In the genomic region with DNA sequence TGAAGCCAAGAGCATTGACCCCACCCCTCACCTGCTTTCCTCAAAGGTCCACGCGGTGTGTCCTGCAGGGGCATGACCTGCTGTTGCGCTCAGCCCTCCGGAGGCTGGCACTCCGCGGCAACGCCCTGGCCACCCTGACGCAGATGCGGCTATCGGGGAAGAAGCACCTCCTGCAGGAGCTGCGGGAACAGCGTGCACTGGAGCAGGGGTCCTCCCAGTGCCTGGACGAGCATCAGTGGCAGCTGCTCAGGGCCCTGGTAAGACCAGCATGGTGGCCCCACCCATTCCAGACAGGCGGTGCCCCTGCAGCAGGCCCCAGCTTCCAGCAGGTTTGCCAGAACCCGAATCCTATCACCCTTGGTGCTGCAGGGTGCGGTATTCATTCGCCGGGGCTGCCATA, we compare ENCODE assay signal across 24 cellular contexts.
"Had no signal": no experiment of that assay in that cellular context is flagged by ENCODE, and none has a peak within 500 bp of the region (broad histone marks: within the 10 kb centered on the region; RNA-seq: fewer than 3 reads in every experiment).

No MANE protein-coding gene starts in this region.

- H3K4me3 Mint-ChIP-seq: central memory CD8-positive, alpha-beta T cell; natural killer cell; stimulated activated naive B cell treated with anti-CD40 and anti-IgM and Interleukin-4, amounts not matched to agents 10 μg/mL and 1 μg/mL and 100 μg/mL, for 72 hours; stimulated activated naive CD8-positive, alpha-beta T cell treated with anti-CD3 and anti-CD28 coated beads, Interleukin-15, Interleukin-2, amounts not matched to agents 100 ng/mL and 50 ng/mL, for 24 hours had no signal

- H3K9me3 Mint-ChIP-seq: central memory CD8-positive, alpha-beta T cell; natural killer cell had no signal

- H3K27me3 ChIP-seq: esophagus muscularis mucosa, heart right ventricle, neutrophil, pancreas, tibial nerve had no signal

- ATAC-seq: left colon; natural killer cell; pancreas; stimulated activated naive B cell treated with anti-CD40 and anti-IgM and Interleukin-4, amounts not matched to agents 10 μg/mL and 1 μg/mL and 100 μg/mL, for 72 hours had no signal

- H3K36me3 ChIP-seq: neutrophil had no signal

- DNase-seq: dermis blood vessel endothelial cell; effector memory CD4-positive, alpha-beta T cell; foreskin melanocyte; glutamatergic neuron; heart right ventricle; hippocampal formation; kidney glomerular epithelial cell; left ventricle myocardium inferior; lower lobe of right lung; natural killer cell; stimulated activated CD4-positive, alpha-beta T cell treated with anti-CD3 and anti-CD28 coated beads, Interleukin-15, amount 100 ng/mL, for 24 hours; stimulated activated CD4-positive, alpha-beta T cell treated with anti-CD3 and anti-CD28 coated beads, Interleukin-2, amount 100 ng/mL, for 48 hours; stimulated activated naive B cell treated with anti-CD40 and anti-IgM and Interleukin-4, amounts not matched to agents 10 μg/mL and 1 μg/mL and 100 μg/mL, for 72 hours had no signal

- H3K27ac ChIP-seq: coronary artery, esophagus muscularis mucosa, heart right ventricle, left ventricle myocardium inferior, lower lobe of right lung, neutrophil, pancreas, skin epidermis, thoracic aorta, tibial nerve had no signal

- H3K4me3 ChIP-seq: coronary artery, esophagus muscularis mucosa, heart right ventricle, left ventricle myocardium inferior, lower lobe of right lung, pancreas, skin epidermis, thoracic aorta, tibial nerve had no signal

- H3K4me1 Mint-ChIP-seq: central memory CD8-positive, alpha-beta T cell; natural killer cell; stimulated activated naive B cell treated with anti-CD40 and anti-IgM and Interleukin-4, amounts not matched to agents 10 μg/mL and 1 μg/mL and 100 μg/mL, for 72 hours had no signal

- H3K9me3 ChIP-seq: esophagus muscularis mucosa, heart right ventricle, left ventricle myocardium inferior, lower lobe of right lung, neutrophil, pancreas, thoracic aorta, tibial nerve had no signal

- H3K27ac Mint-ChIP-seq: natural killer cell; progenitor cell of endocrine pancreas; stimulated activated naive B cell treated with anti-CD40 and anti-IgM and Interleukin-4, amounts not matched to agents 10 μg/mL and 1 μg/mL and 100 μg/mL, for 72 hours; stimulated activated naive CD8-positive, alpha-beta T cell treated with anti-CD3 and anti-CD28 coated beads, Interleukin-15, Interleukin-2, amounts not matched to agents 100 ng/mL and 50 ng/mL, for 24 hours had no signal

- H3K36me3 Mint-ChIP-seq: natural killer cell; stimulated activated naive B cell treated with anti-CD40 and anti-IgM and Interleukin-4, amounts not matched to agents 10 μg/mL and 1 μg/mL and 100 μg/mL, for 72 hours had no signal

- H3K4me1 ChIP-seq: heart right ventricle, left ventricle myocardium inferior, lower lobe of right lung, pancreas, tibial nerve had no signal

- H3K27me3 Mint-ChIP-seq: central memory CD8-positive, alpha-beta T cell; progenitor cell of endocrine pancreas; stimulated activated naive B cell treated with anti-CD40 and anti-IgM and Interleukin-4, amounts not matched to agents 10 μg/mL and 1 μg/mL and 100 μg/mL, for 72 hours had no signal
